In genomic region chr22:37848587-37849088, GRCh38 we compare ENCODE assay signal across 8 cellular contexts. TPM values are rescaled to one million over a fixed set of nuclear protein-coding genes. Genes with fewer than 3 reads are reported as not detected.
DNase-seq lines count a peak whose midpoint lies in the region; ATAC-seq, FAIRE-seq and TF ChIP-seq lines count a peak whose summit lies in the region.

No MANE protein-coding gene starts in this region.

- no peak overlapping the region for H4K91ac ChIP-seq in H1 (replicated peaks; ENCODE audit: insufficient read length, low read length)

- peak; percentile 47 for DNase-seq in activated CD4-positive, alpha-beta T cell treated with anti-CD3 and anti-CD28 coated beads for 48 hours
- DNase-seq in activated CD4-positive, alpha-beta T cell treated with anti-CD3 and anti-CD28 coated beads for 4 hours: no peak
- peak; percentile 20 for DNase-seq in SK-N-DZ (ENCODE audit: low spot score)
- no peak for DNase-seq in H1 (ENCODE audit: low read depth in 1 of 2, low spot score in 2 of 2)
- DNase-seq in naive thymus-derived CD8-positive, alpha-beta T cell: peak in 5 of 10 donors; percentile 4 to 42 (median 16)
- DNase-seq in NCI-H2029 (lab: John Stamatoyannopoulos, UW): no peak
- DNase-seq in DMS79 (lab: John Stamatoyannopoulos, UW): no peak

- H3K27ac Mint-ChIP-seq in naive thymus-derived CD8-positive, alpha-beta T cell: peak overlapping the region; percentile 97 to 100 (median 99)

- POLR2A ChIA-PET in H1 (lab: Charles Lee; ENCODE audit: partially characterized antibody): interaction anchor here (1.2 to 3.7 kb wide), 10 partner anchors 8 to 30 kb away, joined by 3 to 27 read pairs (median 8); partner anchors contain the start of gene GALR3
- POLR2A ChIA-PET in naive thymus-derived CD8-positive, alpha-beta T cell (lab: Charles Lee): interaction anchor here (0.7 kb wide), 2 partner anchors 17 to 167 kb away, joined by 3 to 5 read pairs; no protein-coding TSS in a partner anchor

- no peak overlapping the region for H3K14ac ChIP-seq in H1 (ENCODE audit: insufficient read length)

- H3K23me2 ChIP-seq in H1 (ENCODE audit: low read depth, low read length): peaks cover 11% of the 10 kb centered on the region

- no peak overlapping the region for H2BK12ac ChIP-seq in H1 (ENCODE audit: low read depth, low read length)

- peaks cover 21 to 57% (median 48%) of the 10 kb centered on the region in 4 donors for H3K4me1 Mint-ChIP-seq in naive thymus-derived CD8-positive, alpha-beta T cell

- no peak overlapping the region for H2AFZ ChIP-seq in H1 (ENCODE audit: low read length)

- peak overlapping the region; percentile 42 for H4K5ac ChIP-seq in H1 (ENCODE audit: insufficient read length, low read depth, low read length)

- peak overlapping the region; percentile 76; the same call in 1 of the 2 replicates for H4K8ac ChIP-seq in H1 (ENCODE audit: extremely low read depth, insufficient read depth, low read length)

- no peak for TF ChIP-seq EP300 in H1 (IDR thresholded peaks at IDR 0.05; ENCODE audit: borderline replicate concordance in 1 of 2, low read depth in 2 of 2, low read length in 2 of 2)

- H2BK20ac ChIP-seq in H1 (ENCODE audit: low read length): no peak overlapping the region

- H3K27me3 Mint-ChIP-seq in naive thymus-derived CD8-positive, alpha-beta T cell: no peaks in the 10 kb centered on the region

- ATAC-seq in naive thymus-derived CD8-positive, alpha-beta T cell: no peak
- ATAC-seq in GM21381 (IDR thresholded peaks at IDR 0.05; ENCODE audit: unreplicated experiment): no peak

- no peaks in the 10 kb centered on the region for H3K27me3 ChIP-seq in H1 (replicated peaks in 1 of 4; ENCODE audit: control insufficient read depth in 3 of 4, extremely low read depth in 1 of 4, insufficient read depth in 3 of 4, low read length in 3 of 4)

- no peak overlapping the region for H2AK5ac ChIP-seq in H1 (ENCODE audit: low read depth, low read length)

- H3K4me3 Mint-ChIP-seq in naive thymus-derived CD8-positive, alpha-beta T cell: peak overlapping the region; percentile 88 to 99 (median 97)

- H2BK15ac ChIP-seq in H1 (ENCODE audit: low read length): no peak overlapping the region

- peak overlapping the region; percentile 92 to 98 for H3K4me2 ChIP-seq in H1 (ENCODE audit: insufficient read depth in 1 of 2, low read depth in 2 of 2, low read length in 2 of 2)

- no peak overlapping the region for H2BK5ac ChIP-seq in H1 (ENCODE audit: low read depth, low read length)

- H3K79me1 ChIP-seq in H1 (ENCODE audit: low read depth, low read length): peaks cover 3% of the 10 kb centered on the region

- peak overlapping the region; percentile 45 to 93 (median 80) for H3K9ac ChIP-seq in H1 (replicated peaks in 1 of 4; ENCODE audit: extremely low read depth in 1 of 4, low read depth in 3 of 4, low read length in 3 of 4)

- H3K4me3 ChIP-seq in H1 (ENCODE audit: extremely low read depth in 1 of 4, insufficient read depth in 2 of 4, low read depth in 3 of 4, low read length in 4 of 4): peak overlapping the region; percentile 96 to 99 (median 98)

- H3K79me2 ChIP-seq in H1 (ENCODE audit: control insufficient read depth in 1 of 2, insufficient read depth in 2 of 2, low read length in 2 of 2): peaks cover 9 to 50% of the 10 kb centered on the region in 2 experiments

- 39% methylated on average over 27 of the region's 27 CpGs; no CpG with 5 or more reads in 1 of the 2 experiments for WGBS in H1 (ENCODE audit: extremely low coverage in 1 of 2, insufficient coverage in 1 of 2, insufficient read length in 1 of 2, insufficient replicate concordance in 2 of 2, low coverage in 1 of 2, low lambda C conversion rate in 2 of 2, missing lambda C conversion rate in 1 of 2), 2 experiments

- H3K23ac ChIP-seq in H1 (ENCODE audit: insufficient read length): no peak overlapping the region

- CTCF ChIA-PET in H1 (lab: Charles Lee; ENCODE audit: partially characterized antibody): interaction anchor here (0.7 to 2.7 kb wide), 3 partner anchors 15 to 259 kb away, joined by 4 to 19 read pairs (median 5); no protein-coding TSS in a partner anchor

- no peak for TF ChIP-seq POLR2A in H1 (IDR thresholded peaks at IDR 0.05; ENCODE audit: control extremely low read depth in 1 of 2, low read depth in 2 of 2, low read length in 2 of 2)

- H3K27ac ChIP-seq in H1 (ENCODE audit: low read depth, low read length): peak overlapping the region; percentile 86

- H3K56ac ChIP-seq in H1 (replicated peaks; ENCODE audit: insufficient read length, low read depth, low read length): no peak overlapping the region

- no peak for FAIRE-seq in H1 (lab: Jason Lieb, UNC)

- H2BK120ac ChIP-seq in H1 (replicated peaks; ENCODE audit: low read depth, low read length): no peak overlapping the region

- peaks cover 0 to 31% (median 7%) of the 10 kb centered on the region in 3 donors for H3K36me3 Mint-ChIP-seq in naive thymus-derived CD8-positive, alpha-beta T cell

- no peak for TF ChIP-seq CTCF in H1 (IDR thresholded peaks at IDR 0.05; ENCODE audit: control extremely low read depth in 1 of 3, insufficient read depth in 1 of 3, low read depth in 1 of 3, low read length in 3 of 3)

- H3K9me3 ChIP-seq in H1 (ENCODE audit: insufficient read depth in 2 of 2, low read depth in 1 of 2, low read length in 1 of 2): no peaks in the 10 kb centered on the region

- no peak for TF ChIP-seq RAD21 in H1 (IDR thresholded peaks at IDR 0.05 in 1 of 2, conservative IDR thresholded peaks at IDR 0.05 in 1 of 2; ENCODE audit: low read depth in 2 of 2, low read length in 2 of 2)

- peaks cover 0 to 2% (median 0%) of the 10 kb centered on the region in 9 donors for H3K9me3 Mint-ChIP-seq in naive thymus-derived CD8-positive, alpha-beta T cell

- no peak overlapping the region for H3K4ac ChIP-seq in H1 (replicated peaks; ENCODE audit: insufficient read length, low read depth, low read length)

- H4K20me1 ChIP-seq in H1 (replicated peaks in 1 of 2; ENCODE audit: control insufficient read depth in 1 of 2, insufficient read depth in 2 of 2, low read length in 2 of 2): peaks cover 2 to 3% of the 10 kb centered on the region in 2 experiments

- peaks cover 0 to 2% (median 2%) of the 10 kb centered on the region in 4 experiments; a peak in 3 of 7 replicates for H3K4me1 ChIP-seq in H1 (replicated peaks in 1 of 4; ENCODE audit: control insufficient read depth in 3 of 4, insufficient read depth in 4 of 4, low read length in 3 of 4)

- no peak overlapping the region for H3K18ac ChIP-seq in H1 (ENCODE audit: extremely low read depth, low read length)

- peaks cover 8 to 32% (median 26%) of the 10 kb centered on the region in 4 experiments; a peak in 7 of 8 replicates for H3K36me3 ChIP-seq in H1 (ENCODE audit: control insufficient read depth in 2 of 4, insufficient read depth in 4 of 4, low read length in 3 of 4)

RNA-seq across cellular contexts. Expression of gene EIF3L, which starts 0.6 kb away (rescaled TPM):
- 671 and 689 TPM in 2 replicates for polyA plus RNA-seq in SK-N-DZ (2014; cell fraction: cytosol; rRNA removed)
- polyA plus RNA-seq in SK-N-DZ (2014; cell fraction: nucleus; rRNA removed): 284 and 309 TPM in 2 replicates
- total RNA-seq in H1 (2021; fragmentation: NEBNext Ultra II Directional; extraction: Animal tissue kit (Norgen Biotek cat#: 25700)): 622 and 639 TPM in 2 replicates
- 588 and 886 TPM in 2 replicates for polyA plus RNA-seq in H1 (2011; rRNA removed)
- polyA plus RNA-seq in H1 (2011; cell fraction: cytosol; rRNA removed): 739 TPM
- polyA plus RNA-seq in H1 (2011; cell fraction: nucleus; rRNA removed): 433 TPM
- 891 to 952 TPM (median 929 TPM) in 4 replicates for polyA plus RNA-seq in H1 (2012, experiment 1 of 2)
- 202 TPM for polyA plus RNA-seq in H1 (2012, experiment 2 of 2)
- polyA plus RNA-seq in H1 (2013, experiment 1 of 2): 533 TPM
- polyA plus RNA-seq in H1 (2013, experiment 2 of 2): 561 TPM
- polyA minus RNA-seq in H1 (2011; rRNA and poly(A)+ RNA removed): 1,196 and 1,601 TPM in 2 replicates
- polyA minus RNA-seq in H1 (2011; cell fraction: cytosol; rRNA and poly(A)+ RNA removed): 274 TPM
- polyA minus RNA-seq in H1 (2011; cell fraction: nucleus; rRNA and poly(A)+ RNA removed): 247 TPM
- 100 to 1,000 TPM; 509 to 544 TPM for total RNA-seq in naive thymus-derived CD8-positive, alpha-beta T cell
- 100 to 1,000 TPM; 310 to 395 (median 322) TPM for polyA plus RNA-seq in naive thymus-derived CD8-positive, alpha-beta T cell

RNA-seq across cellular contexts. Expression of gene ANKRD54, which starts 4.5 kb away (rescaled TPM):
- polyA plus RNA-seq in SK-N-DZ (2014; cell fraction: cytosol; rRNA removed): 54.2 and 55.4 TPM in 2 replicates
- 57.4 and 105 TPM in 2 replicates for polyA plus RNA-seq in SK-N-DZ (2014; cell fraction: nucleus; rRNA removed)
- 13.3 and 13.7 TPM in 2 replicates for total RNA-seq in H1 (2021; fragmentation: NEBNext Ultra II Directional; extraction: Animal tissue kit (Norgen Biotek cat#: 25700))
- 16.7 and 18.8 TPM in 2 replicates for polyA plus RNA-seq in H1 (2011; rRNA removed)
- 22.3 TPM for polyA plus RNA-seq in H1 (2011; cell fraction: cytosol; rRNA removed)
- 26.7 TPM for polyA plus RNA-seq in H1 (2011; cell fraction: nucleus; rRNA removed)
- 9.5 to 15.4 TPM (median 13.8 TPM) in 4 replicates for polyA plus RNA-seq in H1 (2012, experiment 1 of 2)
- 11.9 TPM for polyA plus RNA-seq in H1 (2012, experiment 2 of 2)
- 12.3 TPM for polyA plus RNA-seq in H1 (2013, experiment 1 of 2)
- polyA plus RNA-seq in H1 (2013, experiment 2 of 2): 12.1 TPM
- polyA minus RNA-seq in H1 (2011; rRNA and poly(A)+ RNA removed): 8.4 and 11.3 TPM in 2 replicates
- polyA minus RNA-seq in H1 (2011; cell fraction: cytosol; rRNA and poly(A)+ RNA removed): 12.0 TPM
- 10.5 TPM for polyA minus RNA-seq in H1 (2011; cell fraction: nucleus; rRNA and poly(A)+ RNA removed)
- 10 to 100 TPM; 19.8 to 21.2 TPM for total RNA-seq in naive thymus-derived CD8-positive, alpha-beta T cell
- 10 to 100 TPM in 2 of 3 donors, 1 to 10 TPM in 1; 8.2 to 16.1 (median 13.9) TPM for polyA plus RNA-seq in naive thymus-derived CD8-positive, alpha-beta T cell

RNA-seq across cellular contexts. Expression of gene GALR3, which starts 25.5 kb away (rescaled TPM):
- polyA plus RNA-seq in SK-N-DZ (2014; cell fraction: cytosol; rRNA removed): not detected in 2 replicates
- polyA plus RNA-seq in SK-N-DZ (2014; cell fraction: nucleus; rRNA removed): not detected in 2 replicates
- 0.46 and 0.84 TPM in 2 replicates for total RNA-seq in H1 (2021; fragmentation: NEBNext Ultra II Directional; extraction: Animal tissue kit (Norgen Biotek cat#: 25700))
- polyA plus RNA-seq in H1 (2011; rRNA removed): 0.77 and 1.1 TPM in 2 replicates
- polyA plus RNA-seq in H1 (2011; cell fraction: cytosol; rRNA removed): 0.54 TPM
- 1.7 TPM for polyA plus RNA-seq in H1 (2011; cell fraction: nucleus; rRNA removed)
- polyA plus RNA-seq in H1 (2012, experiment 1 of 2): 0.42 to 0.76 TPM (median 0.59 TPM) in 3 of 4 replicates, not detected in the other
- polyA plus RNA-seq in H1 (2012, experiment 2 of 2): 0.26 TPM
- 0.45 TPM for polyA plus RNA-seq in H1 (2013, experiment 1 of 2)
- polyA plus RNA-seq in H1 (2013, experiment 2 of 2): 0.64 TPM
- 0.39 TPM in 1 of 2 replicates, not detected in the other for polyA minus RNA-seq in H1 (2011; rRNA and poly(A)+ RNA removed)
- not detected for polyA minus RNA-seq in H1 (2011; cell fraction: cytosol; rRNA and poly(A)+ RNA removed)
- polyA minus RNA-seq in H1 (2011; cell fraction: nucleus; rRNA and poly(A)+ RNA removed): 0.60 TPM
- not detected for total RNA-seq in naive thymus-derived CD8-positive, alpha-beta T cell
- polyA plus RNA-seq in naive thymus-derived CD8-positive, alpha-beta T cell: not detected

RNA-seq across cellular contexts. Expression of gene GCAT, which starts 40.9 kb away (rescaled TPM):
- polyA plus RNA-seq in SK-N-DZ (2014; cell fraction: cytosol; rRNA removed): 10.5 and 18.3 TPM in 2 replicates
- polyA plus RNA-seq in SK-N-DZ (2014; cell fraction: nucleus; rRNA removed): 10.8 and 20.5 TPM in 2 replicates
- total RNA-seq in H1 (2021; fragmentation: NEBNext Ultra II Directional; extraction: Animal tissue kit (Norgen Biotek cat#: 25700)): 24.3 and 24.5 TPM in 2 replicates
- 47.5 and 51.7 TPM in 2 replicates for polyA plus RNA-seq in H1 (2011; rRNA removed)
- 36.8 TPM for polyA plus RNA-seq in H1 (2011; cell fraction: cytosol; rRNA removed)
- polyA plus RNA-seq in H1 (2011; cell fraction: nucleus; rRNA removed): 61.9 TPM
- 19.8 to 42.1 TPM (median 35.7 TPM) in 4 replicates for polyA plus RNA-seq in H1 (2012, experiment 1 of 2)
- 34.4 TPM for polyA plus RNA-seq in H1 (2012, experiment 2 of 2)
- polyA plus RNA-seq in H1 (2013, experiment 1 of 2): 23.2 TPM
- polyA plus RNA-seq in H1 (2013, experiment 2 of 2): 23.4 TPM
- 17.4 and 19.2 TPM in 2 replicates for polyA minus RNA-seq in H1 (2011; rRNA and poly(A)+ RNA removed)
- polyA minus RNA-seq in H1 (2011; cell fraction: cytosol; rRNA and poly(A)+ RNA removed): 37.1 TPM
- 17.9 TPM for polyA minus RNA-seq in H1 (2011; cell fraction: nucleus; rRNA and poly(A)+ RNA removed)
- total RNA-seq in naive thymus-derived CD8-positive, alpha-beta T cell: 1 to 10 TPM; 1.8 to 2.3 TPM
- polyA plus RNA-seq in naive thymus-derived CD8-positive, alpha-beta T cell: 1 to 10 TPM; 4.0 to 7.6 (median 7.1) TPM

RNA-seq across cellular contexts. Expression of gene MICALL1, which starts 57.5 kb away (rescaled TPM):
- 18.6 and 22.6 TPM in 2 replicates for polyA plus RNA-seq in SK-N-DZ (2014; cell fraction: cytosol; rRNA removed)
- 13.5 and 26.1 TPM in 2 replicates for polyA plus RNA-seq in SK-N-DZ (2014; cell fraction: nucleus; rRNA removed)
- 25.8 and 32.1 TPM in 2 replicates for total RNA-seq in H1 (2021; fragmentation: NEBNext Ultra II Directional; extraction: Animal tissue kit (Norgen Biotek cat#: 25700))
- polyA plus RNA-seq in H1 (2011; rRNA removed): 17.7 and 23.4 TPM in 2 replicates
- polyA plus RNA-seq in H1 (2011; cell fraction: cytosol; rRNA removed): 14.9 TPM
- 22.0 TPM for polyA plus RNA-seq in H1 (2011; cell fraction: nucleus; rRNA removed)
- 15.6 to 22.2 TPM (median 20.4 TPM) in 4 replicates for polyA plus RNA-seq in H1 (2012, experiment 1 of 2)
- polyA plus RNA-seq in H1 (2012, experiment 2 of 2): 17.6 TPM
- 14.6 TPM for polyA plus RNA-seq in H1 (2013, experiment 1 of 2)
- polyA plus RNA-seq in H1 (2013, experiment 2 of 2): 15.0 TPM
- polyA minus RNA-seq in H1 (2011; rRNA and poly(A)+ RNA removed): 19.8 and 22.6 TPM in 2 replicates
- polyA minus RNA-seq in H1 (2011; cell fraction: cytosol; rRNA and poly(A)+ RNA removed): 31.2 TPM
- 15.0 TPM for polyA minus RNA-seq in H1 (2011; cell fraction: nucleus; rRNA and poly(A)+ RNA removed)
- 10 to 100 TPM; 26.3 to 28.5 TPM for total RNA-seq in naive thymus-derived CD8-positive, alpha-beta T cell
- 1 to 10 TPM; 1.3 to 4.7 (median 1.5) TPM for polyA plus RNA-seq in naive thymus-derived CD8-positive, alpha-beta T cell

Comparison
In these comparisons a context has a peak if more than half of its experiments do, and no peak if none do; other contexts are left out.
1. DNase-seq: peak in activated CD4-positive, alpha-beta T cell treated with anti-CD3 and anti-CD28 coated beads for 48 hours (single experiment) and SK-N-DZ (single experiment); none in activated CD4-positive, alpha-beta T cell treated with anti-CD3 and anti-CD28 coated beads for 4 hours (0 of 2), H1 (0 of 2), NCI-H2029 (single experiment) and DMS79 (single experiment).